In the genomic region with DNA sequence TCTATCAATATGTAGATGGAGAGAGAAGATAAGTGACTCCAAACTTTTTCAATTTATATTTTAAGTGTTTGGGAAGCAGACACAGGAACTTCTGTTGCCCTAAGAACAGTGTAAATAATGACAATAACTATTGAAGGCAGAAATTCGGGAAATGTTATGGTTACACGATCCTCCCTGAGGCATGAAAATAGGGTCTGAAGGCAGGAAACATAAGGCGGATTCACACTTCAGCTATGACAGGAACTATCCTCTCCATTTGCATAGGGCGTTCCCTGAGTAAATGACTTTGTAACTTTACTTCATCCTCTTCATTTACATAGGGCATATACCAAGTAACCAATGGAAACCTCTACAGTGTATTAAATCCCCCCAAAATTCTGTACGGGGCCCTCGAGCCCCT, we compare ENCODE assay signal across 18 cellular contexts.
DNase-seq lines count a peak whose midpoint lies in the region; ATAC-seq and TF ChIP-seq lines count a peak whose summit lies in the region.
"Had no signal": no experiment of that assay in that cellular context is flagged by ENCODE, and none has a peak within 500 bp of the region (broad histone marks: within the 10 kb centered on the region; RNA-seq: fewer than 3 reads in every experiment).

No MANE protein-coding gene starts in this region.

- TF ChIP-seq EP300 in SK-N-SH (IDR thresholded peaks at IDR 0.05; ENCODE audit: borderline replicate concordance in 1 of 2, low read depth in 1 of 2, low read length in 1 of 2): no peak

- H3K27ac ChIP-seq in SK-N-SH (ENCODE audit: low read depth in 2 of 2, low read length in 1 of 2): no peak overlapping the region
- peak overlapping the region; percentile 59 for H3K27ac ChIP-seq in mesenchymal stem cell (ENCODE audit: low read length, poor library complexity, severe bottlenecking)
- H3K27ac ChIP-seq: 22Rv1, RWPE1 had no signal

- ATAC-seq in SK-N-SH treated with all-trans-retinoic acid at 6 μM for 48 hours (no peak), T-helper 17 cell (no peak)

- H3F3A ChIP-seq in SK-N-SH (replicated peaks; ENCODE audit: insufficient read depth): no peaks in the 10 kb centered on the region

- no peaks in the 10 kb centered on the region for H3K4me1 Mint-ChIP-seq in T-helper 17 cell
- H3K4me1 Mint-ChIP-seq: CD8-positive, alpha-beta memory T cell; IgD-negative memory B cell had no signal

- DNase-seq in SK-N-SH (no peak), SK-MEL-5 (ENCODE audit: low read depth, low spot score) (peak; percentile 4), mesenchymal stem cell (peak; percentile 8), COLO668 (lab: John Stamatoyannopoulos, UW; ENCODE audit: unreplicated experiment) (no peak), T-helper 17 cell (no peak)
- DNase-seq in activated CD4-positive, alpha-beta T cell treated with anti-CD3 and anti-CD28 coated beads for 4 hours: no peak
- no peak for DNase-seq in stimulated activated CD4-positive, alpha-beta T cell treated with anti-CD3 and anti-CD28 coated beads, Interleukin-12 subunit alpha, Interleukin-12 subunit beta, amount 100 ng/mL, for 4 hours
- DNase-seq: CD8-positive, alpha-beta memory T cell; DND-41; MV-4-11; NCI-H1417 treated with DMSO at 0.1 percent for 48 hours; NCI-H1930; NCI-H526 treated with DMSO at 0.1 percent for 48 hours; OCI-M1 had no signal

- in situ Hi-C loops in SK-MEL-5 (cut with HindIII; ENCODE audit: low pct_unique_long_range_greater_than_20kb, low sequenced_read_pairs): no loop called here

- no peak overlapping the region for H3K18ac ChIP-seq in mesenchymal stem cell (ENCODE audit: low read depth in 1 of 2, low read length in 2 of 2)

- H4K91ac ChIP-seq in mesenchymal stem cell (ENCODE audit: low read length): no peak overlapping the region

- no peak overlapping the region for H4K8ac ChIP-seq in mesenchymal stem cell (ENCODE audit: low read length)

- TF ChIP-seq RAD21 in SK-N-SH (IDR thresholded peaks at IDR 0.05; ENCODE audit: low read length): no peak

- no peak overlapping the region for H3K14ac ChIP-seq in mesenchymal stem cell (ENCODE audit: low read length in 2 of 2)

- POLR2A ChIA-PET in SK-N-SH (lab: Yijun Ruan, JAX): no interaction called here

- H2BK5ac ChIP-seq in mesenchymal stem cell (ENCODE audit: low read depth, low read length, poor library complexity, severe bottlenecking): no peak overlapping the region

- H3K79me2 ChIP-seq in SK-N-SH (ENCODE audit: insufficient read depth): no peaks in the 10 kb centered on the region

- H3K4me3 ChIP-seq in SK-N-SH (ENCODE audit: low read depth in 2 of 2, low read length in 1 of 2) (no peak overlapping the region), mesenchymal stem cell (ENCODE audit: insufficient read depth in 1 of 2, low read depth in 1 of 2, low read length in 2 of 2) (no peak overlapping the region)

- H3K27me3 ChIP-seq in SK-N-SH (ENCODE audit: insufficient read depth): no peaks in the 10 kb centered on the region
- H3K27me3 ChIP-seq in mesenchymal stem cell (ENCODE audit: control insufficient read depth in 1 of 2, insufficient read depth in 1 of 2, low read length in 2 of 2): no peaks in the 10 kb centered on the region

- 61% methylated on average over 6 of the region's 6 CpGs for WGBS in SK-N-SH (ENCODE audit: low lambda C conversion rate)
- WGBS in mesenchymal stem cell: 66% methylated on average over 5 of the region's 6 CpGs

- no peak overlapping the region for H2AK5ac ChIP-seq in mesenchymal stem cell (ENCODE audit: low read length, severe bottlenecking)

- no peaks in the 10 kb centered on the region for H3K9me3 ChIP-seq in SK-N-SH
- H3K9me3 ChIP-seq in mesenchymal stem cell (ENCODE audit: control insufficient read depth, low read length): no peaks in the 10 kb centered on the region
- H3K9me3 ChIP-seq in T-helper 17 cell (ENCODE audit: control insufficient read depth, low read length, poor library complexity, severe bottlenecking): no peaks in the 10 kb centered on the region

- H3K4me3 Mint-ChIP-seq in T-helper 17 cell: no peak overlapping the region
- H3K4me3 Mint-ChIP-seq: CD8-positive, alpha-beta memory T cell; IgD-negative memory B cell had no signal

- no peaks in the 10 kb centered on the region for H3K36me3 Mint-ChIP-seq in T-helper 17 cell (ENCODE audit: low read depth)
- H3K36me3 Mint-ChIP-seq: CD8-positive, alpha-beta memory T cell; IgD-negative memory B cell had no signal

- 0 out of 2 replicates have a peak overlapping the region, but pooled peaks have one; percentile 4 for H2AFZ ChIP-seq in SK-N-SH (ENCODE audit: low read depth)
- no peak overlapping the region for H2AFZ ChIP-seq in mesenchymal stem cell (ENCODE audit: low read depth, low read length)

- H3K27me3 Mint-ChIP-seq in T-helper 17 cell: no peaks in the 10 kb centered on the region
- H3K27me3 Mint-ChIP-seq: CD8-positive, alpha-beta memory T cell; IgD-negative memory B cell had no signal

- H2BK120ac ChIP-seq in mesenchymal stem cell (ENCODE audit: low read depth, low read length): no peak overlapping the region

- no peak overlapping the region for H3K27ac Mint-ChIP-seq in T-helper 17 cell
- H3K27ac Mint-ChIP-seq: CD8-positive, alpha-beta memory T cell; IgD-negative memory B cell had no signal

- H4K20me1 ChIP-seq in SK-N-SH (ENCODE audit: insufficient read depth): no peaks in the 10 kb centered on the region

- CTCF ChIA-PET in SK-N-SH (lab: Yijun Ruan, JAX): no interaction called here

- H3K23ac ChIP-seq in mesenchymal stem cell (ENCODE audit: low read length in 2 of 2): no peak overlapping the region

- no peak overlapping the region for H2BK12ac ChIP-seq in mesenchymal stem cell (ENCODE audit: low read length in 2 of 2)

- TF ChIP-seq CTCF in SK-N-SH (IDR thresholded peaks at IDR 0.05): no peak

- H3K4ac ChIP-seq in mesenchymal stem cell (ENCODE audit: low read depth in 1 of 2, low read length in 2 of 2): no peak overlapping the region

- H2BK15ac ChIP-seq in mesenchymal stem cell (ENCODE audit: low read depth, poor library complexity, severe bottlenecking): no peak overlapping the region

- no peaks in the 10 kb centered on the region for H3K9me2 ChIP-seq in SK-N-SH

- H3K9ac ChIP-seq in SK-N-SH: no peak overlapping the region
- H3K9ac ChIP-seq in mesenchymal stem cell (ENCODE audit: low read length): no peak overlapping the region

- no peaks in the 10 kb centered on the region for H3K4me1 ChIP-seq in SK-N-SH (ENCODE audit: control insufficient read depth in 1 of 2, insufficient read depth in 2 of 2, low read depth in 1 of 2, low read length in 1 of 2)
- no peaks in the 10 kb centered on the region for H3K4me1 ChIP-seq in mesenchymal stem cell (ENCODE audit: control insufficient read depth, insufficient read depth, low read depth, low read length)

- H3K79me1 ChIP-seq in mesenchymal stem cell (replicated peaks; ENCODE audit: low read length, poor library complexity, severe bottlenecking): no peaks in the 10 kb centered on the region

- no peaks in the 10 kb centered on the region for H3K36me3 ChIP-seq in SK-N-SH (replicated peaks in 1 of 2; ENCODE audit: control insufficient read depth in 1 of 2, insufficient read depth in 2 of 2, low read length in 1 of 2)
- no peaks in the 10 kb centered on the region for H3K36me3 ChIP-seq in mesenchymal stem cell (ENCODE audit: control insufficient read depth in 1 of 2, insufficient read depth in 2 of 2, low read depth in 1 of 2, low read length in 2 of 2)

- H3K4me2 ChIP-seq in SK-N-SH: no peak overlapping the region
- H3K4me2 ChIP-seq in mesenchymal stem cell (ENCODE audit: low read length, poor library complexity, severe bottlenecking): peak overlapping the region; percentile 47

TF ChIP-seq in SK-N-SH, 30 proteins besides CTCF, POLR2A, EP300 and RAD21 (continues in another document):
- TF ChIP-seq, protein P1, sequence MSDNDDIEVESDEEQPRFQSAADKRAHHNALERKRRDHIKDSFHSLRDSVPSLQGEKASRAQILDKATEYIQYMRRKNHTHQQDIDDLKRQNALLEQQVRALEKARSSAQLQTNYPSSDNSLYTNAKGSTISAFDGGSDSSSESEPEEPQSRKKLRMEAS (IDR thresholded peaks at IDR 0.05; ENCODE audit: low read depth): no peak
- TF ChIP-seq FOXJ3 (CRISPR knock-in tag; IDR thresholded peaks at IDR 0.05) (no peak), SIN3A (IDR thresholded peaks at IDR 0.05; ENCODE audit: borderline replicate concordance, low read depth, low read length) (no peak), FOXM1 (IDR thresholded peaks at IDR 0.05; ENCODE audit: low read depth) (no peak), NRF1 (IDR thresholded peaks at IDR 0.05; ENCODE audit: low read depth, low read length) (no peak)
- TF ChIP-seq, protein P2, sequence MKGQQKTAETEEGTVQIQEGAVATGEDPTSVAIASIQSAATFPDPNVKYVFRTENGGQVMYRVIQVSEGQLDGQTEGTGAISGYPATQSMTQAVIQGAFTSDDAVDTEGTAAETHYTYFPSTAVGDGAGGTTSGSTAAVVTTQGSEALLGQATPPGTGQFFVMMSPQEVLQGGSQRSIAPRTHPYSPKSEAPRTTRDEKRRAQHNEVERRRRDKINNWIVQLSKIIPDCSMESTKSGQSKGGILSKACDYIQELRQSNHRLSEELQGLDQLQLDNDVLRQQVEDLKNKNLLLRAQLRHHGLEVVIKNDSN (IDR thresholded peaks at IDR 0.05; ENCODE audit: borderline replicate concordance, low read depth): no peak

TF ChIP-seq in SK-N-SH treated with all-trans-retinoic acid at 6 μM for 48 hours, 23 proteins besides CTCF, POLR2A, EP300 and RAD21:
- no peak for TF ChIP-seq CSRNP3 (CRISPR knock-in tag; IDR thresholded peaks at IDR 0.05)

Comparison
In these comparisons a context has a peak if more than half of its experiments do, and no peak if none do; other contexts are left out.
1. DNase-seq: peak in SK-MEL-5 (single experiment) and mesenchymal stem cell (single experiment); none in SK-N-SH (single experiment), COLO668 (single experiment), activated CD4-positive, alpha-beta T cell treated with anti-CD3 and anti-CD28 coated beads for 4 hours (0 of 2), T-helper 17 cell (0 of 3) and stimulated activated CD4-positive, alpha-beta T cell treated with anti-CD3 and anti-CD28 coated beads, Interleukin-12 subunit alpha, Interleukin-12 subunit beta, amount 100 ng/mL, for 4 hours (single experiment).